In genomic region chr17:82023447-82024241, GRCh38 we compare ENCODE assay signal across 1 cellular context.
TF ChIP-seq lines count a peak whose summit lies in the region.

No MANE protein-coding gene starts in this region.

TF ChIP-seq in HEK293, 187 proteins besides CTCF, POLR2A, EP300 and RAD21 (continued from another document and continues in another):
- no peak for TF ChIP-seq ZNF398 (tag by site-specific recombination; IDR thresholded peaks at IDR 0.05)
- TF ChIP-seq ZNF510 (tag by site-specific recombination; IDR thresholded peaks at IDR 0.05; ENCODE audit: insufficient replicate concordance), result no peak
- no peak for TF ChIP-seq PRDM10 (tag by site-specific recombination; IDR thresholded peaks at IDR 0.05)
- no peak for TF ChIP-seq BCL11A (tag by site-specific recombination; IDR thresholded peaks at IDR 0.05; ENCODE audit: low read depth)
- TF ChIP-seq ZNF426 (tag by site-specific recombination; IDR thresholded peaks at IDR 0.05), result no peak
- peak; percentile 49 for TF ChIP-seq ZBTB11 (tag by site-specific recombination; conservative IDR thresholded peaks at IDR 0.05; ENCODE audit: low read depth)
- TF ChIP-seq ZNF132 (tag by site-specific recombination; IDR thresholded peaks at IDR 0.05; ENCODE audit: borderline replicate concordance), result no peak
- TF ChIP-seq ZNF626 (tag by site-specific recombination; IDR thresholded peaks at IDR 0.05), result no peak
- no peak for TF ChIP-seq ZNF24 (tag by site-specific recombination; IDR thresholded peaks at IDR 0.05)
- TF ChIP-seq KLF1 (tag by site-specific recombination; IDR thresholded peaks at IDR 0.05), result no peak
- 0 out of 2 replicates have a peak, but pooled peaks have one; percentile 30 for TF ChIP-seq ZBTB8A (tag by site-specific recombination; IDR thresholded peaks at IDR 0.05)
- no peak for TF ChIP-seq ZSCAN23 (tag by site-specific recombination; IDR thresholded peaks at IDR 0.05)
- peak; percentile 35; the same call in 1 of the 2 replicates for TF ChIP-seq SP7 (tag by site-specific recombination; IDR thresholded peaks at IDR 0.05)
- no peak for TF ChIP-seq ZNF654 (tag by site-specific recombination; IDR thresholded peaks at IDR 0.05; ENCODE audit: low read depth)
- TF ChIP-seq ZNF341 (tag by site-specific recombination; IDR thresholded peaks at IDR 0.05; ENCODE audit: low read depth), result no peak
- TF ChIP-seq GLI4 (tag by site-specific recombination; IDR thresholded peaks at IDR 0.05), result no peak
- 0 out of 2 replicates have a peak, but pooled peaks have one; percentile 68 for TF ChIP-seq ZNF76 (tag by site-specific recombination; IDR thresholded peaks at IDR 0.05; ENCODE audit: borderline replicate concordance, low read depth)
- no peak for TF ChIP-seq ZNF660 (tag by site-specific recombination; IDR thresholded peaks at IDR 0.05)
- TF ChIP-seq WT1 (tag by site-specific recombination; IDR thresholded peaks at IDR 0.05), result no peak; the same call in 1 of the 2 replicates
- TF ChIP-seq ZNF19 (tag by site-specific recombination; IDR thresholded peaks at IDR 0.05; ENCODE audit: low read depth), result no peak
- TF ChIP-seq ZBTB6 (tag by site-specific recombination; IDR thresholded peaks at IDR 0.05), result no peak
- peak; percentile 100 for TF ChIP-seq ZNF335 (tag by site-specific recombination; conservative IDR thresholded peaks at IDR 0.05)
- no peak for TF ChIP-seq ZBTB44 (tag by site-specific recombination; IDR thresholded peaks at IDR 0.05)
- TF ChIP-seq ZSCAN16 (tag by site-specific recombination; IDR thresholded peaks at IDR 0.05), result no peak
- TF ChIP-seq HOXA7 (CRISPR knock-in tag; IDR thresholded peaks at IDR 0.05; ENCODE audit: borderline replicate concordance), result no peak
- TF ChIP-seq ZBTB7A (tag by site-specific recombination; IDR thresholded peaks at IDR 0.05; ENCODE audit: low read depth), result peak; percentile 64; the same call in 1 of the 2 replicates
- 0 out of 2 replicates have a peak, but pooled peaks have one; percentile 21 for TF ChIP-seq KLF17 (tag by site-specific recombination; IDR thresholded peaks at IDR 0.05)
- TF ChIP-seq ZNF423 (tag by site-specific recombination; IDR thresholded peaks at IDR 0.05), result no peak
- no peak for TF ChIP-seq ZNF548 (tag by site-specific recombination; IDR thresholded peaks at IDR 0.05)
- no peak for TF ChIP-seq ZNF837 (tag by site-specific recombination; IDR thresholded peaks at IDR 0.05)
- no peak for TF ChIP-seq ZNF776 (tag by site-specific recombination; IDR thresholded peaks at IDR 0.05; ENCODE audit: borderline replicate concordance)
- TF ChIP-seq ZNF148 (tag by site-specific recombination; IDR thresholded peaks at IDR 0.05; ENCODE audit: borderline replicate concordance), result no peak
- no peak for TF ChIP-seq ZNF112 (tag by site-specific recombination; IDR thresholded peaks at IDR 0.05)
- no peak for TF ChIP-seq SALL2 (tag by site-specific recombination; IDR thresholded peaks at IDR 0.05; ENCODE audit: borderline replicate concordance)
- no peak for TF ChIP-seq ZNF280C (tag by site-specific recombination; IDR thresholded peaks at IDR 0.05)
- no peak for TF ChIP-seq ZNF157 (tag by site-specific recombination; IDR thresholded peaks at IDR 0.05)
- no peak for TF ChIP-seq ZNF639 (tag by site-specific recombination; IDR thresholded peaks at IDR 0.05)
- TF ChIP-seq HOXD13 (CRISPR knock-in tag; IDR thresholded peaks at IDR 0.05; ENCODE audit: borderline replicate concordance), result no peak
- no peak for TF ChIP-seq IKZF3 (tag by site-specific recombination; IDR thresholded peaks at IDR 0.05)
- no peak for TF ChIP-seq ZNF571 (tag by site-specific recombination; IDR thresholded peaks at IDR 0.05)
- TF ChIP-seq ZNF211 (tag by site-specific recombination; IDR thresholded peaks at IDR 0.05; ENCODE audit: low read depth), result no peak
- TF ChIP-seq ZBTB1 (tag by site-specific recombination; IDR thresholded peaks at IDR 0.05), result no peak
- no peak for TF ChIP-seq ZNF10 (tag by site-specific recombination; IDR thresholded peaks at IDR 0.05)
- TF ChIP-seq ZFP41 (tag by site-specific recombination; IDR thresholded peaks at IDR 0.05; ENCODE audit: borderline replicate concordance), result no peak
- TF ChIP-seq ZIC2 (tag by site-specific recombination; IDR thresholded peaks at IDR 0.05), result peak; percentile 69; the same call in 1 of the 2 replicates
- no peak for TF ChIP-seq ZNF174 (tag by site-specific recombination; IDR thresholded peaks at IDR 0.05)
- no peak for TF ChIP-seq YY1 (tag by site-specific recombination; IDR thresholded peaks at IDR 0.05)
